1 cellular context compared by ENCODE assay signal in the genomic region with DNA sequence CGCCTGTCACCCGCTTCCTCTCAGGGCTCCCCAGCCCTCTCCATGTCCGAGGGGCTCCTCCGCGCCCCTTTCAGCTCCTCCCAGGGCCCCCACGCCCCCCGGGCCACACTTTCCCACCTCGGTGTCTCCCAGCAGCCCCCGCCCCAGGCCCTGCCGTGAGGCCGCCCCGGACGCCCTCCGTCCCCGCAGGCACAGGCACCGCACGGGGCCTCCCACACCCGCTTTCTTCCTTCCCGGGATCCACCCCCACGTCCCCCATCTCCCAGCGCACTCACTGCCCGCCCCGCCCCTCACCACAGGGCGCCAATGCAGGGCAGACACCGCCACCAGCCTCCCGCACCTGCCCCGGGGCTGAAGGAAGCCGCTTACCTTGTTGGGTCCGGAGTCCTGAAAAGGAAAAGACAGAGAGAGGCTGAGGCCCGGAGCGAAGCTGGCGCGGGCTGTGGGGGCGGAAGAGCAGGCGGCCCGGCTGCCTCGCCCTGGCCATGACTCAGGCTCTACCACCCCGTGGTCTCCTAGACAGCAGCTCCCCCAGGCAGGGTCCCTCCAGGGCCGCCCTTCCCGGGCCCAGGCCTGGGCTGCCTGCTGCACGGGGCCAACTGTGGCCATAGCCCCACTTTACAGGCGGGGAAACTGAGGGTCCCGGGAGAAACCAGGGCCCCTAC.
TF ChIP-seq lines count a peak whose summit lies in the region.

No MANE protein-coding gene starts in this region.

TF ChIP-seq in H1, 55 proteins besides CTCF, POLR2A, EP300 and RAD21:
- TF ChIP-seq GTF2F1 (IDR thresholded peaks at IDR 0.05; ENCODE audit: borderline replicate concordance, low read depth, low read length) = no peak
- no peak for TF ChIP-seq SP2 (IDR thresholded peaks at IDR 0.05; ENCODE audit: low read length)
- TF ChIP-seq SIN3A (conservative IDR thresholded peaks at IDR 0.05 in 1 of 2, IDR thresholded peaks at IDR 0.05 in 1 of 2; ENCODE audit: low read depth in 1 of 2, low read length in 2 of 2) = no peak
- TF ChIP-seq BACH1 (IDR thresholded peaks at IDR 0.05; ENCODE audit: low read length) = no peak
- TF ChIP-seq RBBP5 (IDR thresholded peaks at IDR 0.05; ENCODE audit: borderline replicate concordance, low read depth, low read length) = no peak
- TF ChIP-seq FOSL1 (IDR thresholded peaks at IDR 0.05; ENCODE audit: insufficient read depth, low read depth, low read length) = no peak
- no peak for TF ChIP-seq TAF1 (IDR thresholded peaks at IDR 0.05; ENCODE audit: low read depth, low read length)
- TF ChIP-seq RXRA (IDR thresholded peaks at IDR 0.05; ENCODE audit: insufficient read depth, low read depth, low read length) = no peak
- no peak for TF ChIP-seq SIX5 (IDR thresholded peaks at IDR 0.05; ENCODE audit: low read depth, low read length)
- no peak for TF ChIP-seq TCF12 (IDR thresholded peaks at IDR 0.05; ENCODE audit: low read depth, low read length)
- no peak for TF ChIP-seq SIRT6 (IDR thresholded peaks at IDR 0.05; ENCODE audit: low read length)
- no peak for TF ChIP-seq ZNF274 (IDR thresholded peaks at IDR 0.05; ENCODE audit: borderline replicate concordance, extremely low read depth, low read length)
- TF ChIP-seq HDAC6 (IDR thresholded peaks at IDR 0.05; ENCODE audit: low read depth, low read length) = no peak
- TF ChIP-seq TBP (IDR thresholded peaks at IDR 0.05; ENCODE audit: low read depth, low read length) = no peak
